Comparison of ENCODE assay signal across 17 cellular contexts in the genomic region with DNA sequence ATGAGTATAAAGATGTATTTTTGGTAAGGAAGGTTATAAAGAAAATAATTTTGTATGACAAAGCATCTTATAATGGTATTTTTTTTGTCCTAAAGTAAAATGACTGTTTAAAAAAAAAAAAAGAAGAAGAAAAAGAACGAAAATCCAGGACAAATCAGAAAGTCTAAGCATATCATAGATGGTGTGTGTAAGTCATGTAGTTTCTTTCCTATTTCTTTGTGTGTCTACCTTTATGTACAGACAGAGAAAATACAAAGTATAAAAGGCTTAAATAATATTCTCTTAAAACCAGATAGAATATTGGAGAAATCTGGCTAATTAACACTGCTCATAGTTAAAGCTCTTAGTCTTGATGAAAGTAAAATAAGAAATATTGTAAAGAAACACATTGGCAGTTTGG. TPM values are rescaled to one million over a fixed set of nuclear protein-coding genes. Genes with fewer than 3 reads are reported as not detected.
DNase-seq lines count a peak whose midpoint lies in the region; FAIRE-seq lines count a peak whose summit lies in the region.
"Had no signal": no experiment of that assay in that cellular context is flagged by ENCODE, and none has a peak within 500 bp of the region (broad histone marks: within the 10 kb centered on the region; RNA-seq: fewer than 3 reads in every experiment).

No MANE protein-coding gene starts in this region.

- DNase-seq in HT-29 (ENCODE audit: low spot score) (no peak), hippocampal formation (lab: John Stamatoyannopoulos, UW) (no peak), cerebellum (ENCODE audit: low spot score) (no peak)
- DNase-seq: AML-193; CD4-positive, alpha-beta T cell; DMS153; DMS79; GF-D8; HCEC 1CT; HFFc6; KG1 had no signal

- FAIRE-seq in G401.6 (lab: Jason Lieb, UNC) (peak; percentile 87), TTC549 (lab: Jason Lieb, UNC) (peak; percentile 45), islet of Langerhans (lab: Jason Lieb, UNC) (peak; percentile 21)
- FAIRE-seq: A204.1, GM19239, H54 had no signal

RNA-seq across cellular contexts. Expression of gene RIGI, which starts 7.7 kb away (rescaled TPM):
- 3.2 and 3.8 TPM in 2 replicates for total RNA-seq in HT-29 (2014; rRNA removed; shearing (Covaris generic))
- 7.4 TPM for total RNA-seq in cerebellum

RNA-seq across cellular contexts. Expression of gene SMIM27, which starts 33.9 kb away (rescaled TPM):
- total RNA-seq in HT-29 (2014; rRNA removed; shearing (Covaris generic)), result 1.9 and 3.3 TPM in 2 replicates
- total RNA-seq in cerebellum, result 2.8 TPM

RNA-seq across cellular contexts. Expression of gene TOPORS, which starts 34.1 kb away (rescaled TPM):
- total RNA-seq in HT-29 (2014; rRNA removed; shearing (Covaris generic)), result 11.3 and 12.9 TPM in 2 replicates
- 28.0 TPM for total RNA-seq in cerebellum

RNA-seq across cellular contexts. Expression of gene NDUFB6, which starts 54.7 kb away (rescaled TPM):
- 37.8 and 48.1 TPM in 2 replicates for total RNA-seq in HT-29 (2014; rRNA removed; shearing (Covaris generic))
- 16.9 TPM for total RNA-seq in cerebellum
